Comparison of ENCODE assay signal across 8 cellular contexts in the genomic region with DNA sequence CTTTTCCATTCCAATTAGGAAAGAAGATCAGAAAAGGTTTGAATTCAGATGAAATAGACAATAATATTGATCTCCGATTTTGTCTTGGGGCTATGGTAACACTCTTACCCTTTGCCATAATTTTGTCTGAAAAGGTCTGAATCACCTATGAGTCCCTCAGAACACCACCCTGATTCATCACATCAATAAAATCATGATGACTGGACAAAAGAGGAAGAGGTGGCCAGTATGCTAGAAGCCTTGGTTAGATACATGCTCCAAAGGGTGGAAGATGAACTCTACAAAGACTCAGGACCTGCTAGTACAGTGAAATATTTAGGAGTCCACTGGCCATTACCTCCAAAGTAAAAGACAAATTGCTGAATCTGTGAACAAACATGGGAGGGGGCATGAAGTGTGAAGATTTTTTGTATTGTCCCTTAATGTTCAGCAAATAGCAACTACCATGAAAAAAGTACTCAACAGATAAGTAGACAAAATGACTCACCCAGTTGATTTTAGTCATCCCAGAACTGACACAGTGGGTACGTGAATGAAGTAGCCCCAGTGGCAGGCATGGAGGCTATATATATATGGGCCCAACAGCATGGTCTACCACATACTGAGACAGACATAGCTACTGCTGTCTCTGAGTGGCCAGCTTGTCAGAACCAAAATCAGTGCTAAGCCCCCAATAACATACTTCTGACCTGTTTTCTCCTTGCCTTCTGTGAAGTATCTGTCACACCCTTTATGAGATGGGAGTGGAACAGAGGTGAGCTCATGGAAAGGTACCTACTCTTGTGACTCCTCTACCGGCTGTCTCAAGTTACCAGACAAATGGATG. TPM values are rescaled to one million over a fixed set of nuclear protein-coding genes. Genes with fewer than 3 reads are reported as not detected.
DNase-seq lines count a peak whose midpoint lies in the region; ATAC-seq and TF ChIP-seq lines count a peak whose summit lies in the region.

No MANE protein-coding gene starts in this region.

- no peak for TF ChIP-seq CTCF in heart right ventricle (IDR thresholded peaks at IDR 0.05)

- H3K27ac ChIP-seq in heart right ventricle = no peak overlapping the region

- intact Hi-C loops in heart right ventricle (cut with DNase I) = loop anchor here in 1 of 10 donors (10.0 kb wide), 1 partner anchor 621 kb away; no protein-coding TSS in a partner anchor

- H3K36me3 ChIP-seq in heart right ventricle = no peaks in the 10 kb centered on the region

- H3K27me3 ChIP-seq in heart right ventricle = no peaks in the 10 kb centered on the region

- DNase-seq in Daoy (ENCODE audit: low read depth) (peak; percentile 78), HK-2 (ENCODE audit: unreplicated experiment) (peak; percentile 68), amniotic epithelial cell (ENCODE audit: low read depth) (peak; percentile 52), GM03348 (ENCODE audit: low spot score) (no peak), NCI-H1930 (lab: John Stamatoyannopoulos, UW) (no peak), heart right ventricle (no peak), NCI-H2107 (lab: John Stamatoyannopoulos, UW) (no peak)

- no peak overlapping the region for H3K4me3 ChIP-seq in heart right ventricle

- peak; percentile 76 for ATAC-seq in GM21515 (IDR thresholded peaks at IDR 0.05; ENCODE audit: unreplicated experiment)
- no peak for ATAC-seq in heart right ventricle

- WGBS in heart right ventricle, 2 donors = 96 to 97% methylated on average over 3 of the region's 3 CpGs

- H3K4me1 ChIP-seq in heart right ventricle = peaks cover 0 to 13% (median 0%) of the 10 kb centered on the region in 9 donors

- no peaks in the 10 kb centered on the region for H3K9me3 ChIP-seq in heart right ventricle

RNA-seq across cellular contexts. Expression of a gene that starts 36.5 kb away (rescaled TPM):
- total RNA-seq in Daoy (2014; rRNA removed; shearing (Covaris generic)) = 136 and 145 TPM in 2 replicates
- total RNA-seq in heart right ventricle = 10 to 100 TPM; 40.8 to 73.5 (median 59.2) TPM
- 10 to 100 TPM; 17.1 to 29.4 TPM for polyA plus RNA-seq in heart right ventricle

Comparison
In these comparisons a context has a peak if more than half of its experiments do, and no peak if none do; other contexts are left out.
1. DNase-seq: peak in Daoy (single experiment), HK-2 (single experiment) and amniotic epithelial cell (single experiment); none in GM03348 (single experiment), NCI-H1930 (0 of 2), heart right ventricle (0 of 2) and NCI-H2107 (single experiment).